Comparison of ENCODE assay signal across 16 cellular contexts in the genomic region with DNA sequence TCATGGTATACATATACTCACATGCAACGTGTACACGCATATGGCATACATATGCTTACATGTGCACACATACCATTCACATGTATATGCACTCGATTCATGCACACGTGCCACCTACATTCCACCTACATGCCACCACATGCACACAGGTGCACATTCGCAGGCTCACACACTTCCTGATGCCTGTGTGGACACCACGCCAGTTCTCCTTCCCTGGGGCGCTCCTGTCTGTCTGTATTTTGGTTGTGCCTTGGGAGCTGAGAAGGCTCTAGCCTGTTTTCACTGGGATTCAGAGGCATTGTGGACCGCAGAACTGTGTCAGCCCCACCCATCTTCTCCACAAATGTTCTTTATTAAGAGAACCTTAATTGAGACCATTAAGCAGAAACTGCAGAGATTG.
DNase-seq lines count a peak whose midpoint lies in the region; ATAC-seq and TF ChIP-seq lines count a peak whose summit lies in the region.
"Had no signal": no experiment of that assay in that cellular context is flagged by ENCODE, and none has a peak within 500 bp of the region (broad histone marks: within the 10 kb centered on the region; RNA-seq: fewer than 3 reads in every experiment).

No MANE protein-coding gene starts in this region.

- ATAC-seq in WTC11: no peak
- ATAC-seq in lower lobe of right lung: no peak

- no peaks in the 10 kb centered on the region for H3K79me2 ChIP-seq in hepatocyte

- no peaks in the 10 kb centered on the region for H4K20me1 ChIP-seq in hepatocyte (ENCODE audit: insufficient read depth, poor library complexity, severe bottlenecking)

- peak overlapping the region; percentile 76; the same call in 1 of the 2 replicates for H3K27ac Mint-ChIP-seq in WTC11
- H3K27ac Mint-ChIP-seq: CD4-positive, CD25-positive, alpha-beta regulatory T cell; HFFc6 had no signal

- POLR2A ChIA-PET in RWPE1 (lab: Yijun Ruan, JAX; ENCODE audit: low non-redundant PET): no interaction called here
- POLR2A ChIA-PET in WTC11 (lab: Charles Lee): interaction anchor here (0.7 kb wide), 1 partner anchor 763 kb away, joined by 3 read pairs; no protein-coding TSS in a partner anchor

- H2AFZ ChIP-seq in hepatocyte: no peak overlapping the region

- no peak for TF ChIP-seq CTCF in RWPE1 (conservative IDR thresholded peaks at IDR 0.05; ENCODE audit: low read depth)
- TF ChIP-seq CTCF in WTC11 (IDR thresholded peaks at IDR 0.05): no peak
- no peak for TF ChIP-seq CTCF in lower lobe of right lung (IDR thresholded peaks at IDR 0.05)
- TF ChIP-seq CTCF in hepatocyte (IDR thresholded peaks at IDR 0.05; ENCODE audit: poor library complexity): no peak

- H3K9me2 ChIP-seq in hepatocyte (replicated peaks; ENCODE audit: insufficient read depth): no peaks in the 10 kb centered on the region

- peaks cover 10% of the 10 kb centered on the region; the same call in 1 of the 2 replicates for H3K9me3 Mint-ChIP-seq in WTC11

- 81% methylated on average over 8 of the region's 8 CpGs for WGBS in hepatocyte (ENCODE audit: low lambda C conversion rate, missing lambda C conversion rate)

- intact Hi-C loops in lower lobe of right lung (cut with DNase I): no loop called here

- H3K9me3 ChIP-seq in lower lobe of right lung (no peaks in the 10 kb centered on the region), hepatocyte (ENCODE audit: low read depth) (no peaks in the 10 kb centered on the region)
- H3K9me3 ChIP-seq: SJCRH30 had no signal

- CTCF ChIA-PET in RWPE1 (lab: Yijun Ruan, JAX): no interaction called here
- CTCF ChIA-PET in WTC11 (lab: Charles Lee): no interaction called here

- no peak overlapping the region for H3K4me2 ChIP-seq in hepatocyte

- H3K36me3 ChIP-seq in lower lobe of right lung (no peaks in the 10 kb centered on the region), rectal smooth muscle tissue (ENCODE audit: control insufficient read depth, insufficient read depth, low read length) (no peaks in the 10 kb centered on the region), hepatocyte (replicated peaks; ENCODE audit: insufficient read depth, low read depth) (no peaks in the 10 kb centered on the region)

- peak overlapping the region; percentile 5 for H3K9ac ChIP-seq in rectal smooth muscle tissue (ENCODE audit: low read length)

- no peaks in the 10 kb centered on the region for H3K36me3 Mint-ChIP-seq in WTC11
- H3K36me3 Mint-ChIP-seq: CD4-positive, CD25-positive, alpha-beta regulatory T cell had no signal

- H3K27me3 ChIP-seq in lower lobe of right lung (ENCODE audit: low read depth): peaks cover 9% of the 10 kb centered on the region
- no peaks in the 10 kb centered on the region for H3K27me3 ChIP-seq in rectal smooth muscle tissue (ENCODE audit: control insufficient read depth, insufficient read depth, low read length)
- no peaks in the 10 kb centered on the region for H3K27me3 ChIP-seq in hepatocyte
- H3K27me3 ChIP-seq: SJCRH30 had no signal

- no peak overlapping the region for H3K4me3 Mint-ChIP-seq in WTC11
- H3K4me3 Mint-ChIP-seq: CD4-positive, CD25-positive, alpha-beta regulatory T cell; HFFc6 had no signal

- H3K27ac ChIP-seq in RWPE1 (peak overlapping the region; percentile 60), lower lobe of right lung (no peak overlapping the region), rectal smooth muscle tissue (ENCODE audit: low read depth, low read length) (no peak overlapping the region), hepatocyte (no peak overlapping the region)
- H3K27ac ChIP-seq: SJCRH30 had no signal

- H3K4me3 ChIP-seq in lower lobe of right lung (no peak overlapping the region), rectal smooth muscle tissue (ENCODE audit: low read length) (no peak overlapping the region), hepatocyte (no peak overlapping the region)
- H3K4me3 ChIP-seq: SJCRH30 had no signal

- peaks cover 4% of the 10 kb centered on the region; the same call in 1 of the 2 replicates for H3K4me1 Mint-ChIP-seq in WTC11
- H3K4me1 Mint-ChIP-seq: CD4-positive, CD25-positive, alpha-beta regulatory T cell had no signal

- H3K4me1 ChIP-seq in lower lobe of right lung (peaks cover under 1% of the 10 kb centered on the region), rectal smooth muscle tissue (ENCODE audit: control insufficient read depth, insufficient read depth, low read length) (peaks cover 8% of the 10 kb centered on the region), hepatocyte (ENCODE audit: insufficient read depth) (no peaks in the 10 kb centered on the region)
- H3K4me1 ChIP-seq: SJCRH30 had no signal

- no peaks in the 10 kb centered on the region; the same call in 1 of the 2 replicates for H3K27me3 Mint-ChIP-seq in WTC11 (ENCODE audit: low read depth)
- H3K27me3 Mint-ChIP-seq: CD4-positive, CD25-positive, alpha-beta regulatory T cell had no signal

- DNase-seq in RWPE1 (ENCODE audit: low spot score): no peak
- DNase-seq in WTC11 (ENCODE audit: low spot score): no peak
- DNase-seq in lower lobe of right lung: peak; percentile 16
- no peak for DNase-seq in NCI-H1694 treated with DMSO at 0.1 percent for 48 hours (lab: John Stamatoyannopoulos, UW)
- DNase-seq in hepatocyte (ENCODE audit: low spot score): no peak
- no peak for DNase-seq in cortex of kidney (lab: John Stamatoyannopoulos, UW)
- DNase-seq: CD4-positive, CD25-positive, alpha-beta regulatory T cell; EL; HFFc6; NCI-H1048; NCI-H1436 treated with DMSO at 0.1 percent for 48 hours; NCI-H2081 treated with DMSO at 0.1 percent for 48 hours; NCI-H526; NK-92 treated with Interleukin-12 subunit alpha and Interleukin-12 subunit beta, amount 100 ng/mL, for 24 hours; SJCRH30 had no signal

TF ChIP-seq in WTC11, 78 proteins besides CTCF, POLR2A, EP300 and RAD21 (continues in another document):
- TF ChIP-seq RELA (CRISPR knock-in tag; IDR thresholded peaks at IDR 0.05; ENCODE audit: borderline replicate concordance) (no peak), PRDM15 (CRISPR knock-in tag; IDR thresholded peaks at IDR 0.05) (no peak)
- TF ChIP-seq, protein P1, sequence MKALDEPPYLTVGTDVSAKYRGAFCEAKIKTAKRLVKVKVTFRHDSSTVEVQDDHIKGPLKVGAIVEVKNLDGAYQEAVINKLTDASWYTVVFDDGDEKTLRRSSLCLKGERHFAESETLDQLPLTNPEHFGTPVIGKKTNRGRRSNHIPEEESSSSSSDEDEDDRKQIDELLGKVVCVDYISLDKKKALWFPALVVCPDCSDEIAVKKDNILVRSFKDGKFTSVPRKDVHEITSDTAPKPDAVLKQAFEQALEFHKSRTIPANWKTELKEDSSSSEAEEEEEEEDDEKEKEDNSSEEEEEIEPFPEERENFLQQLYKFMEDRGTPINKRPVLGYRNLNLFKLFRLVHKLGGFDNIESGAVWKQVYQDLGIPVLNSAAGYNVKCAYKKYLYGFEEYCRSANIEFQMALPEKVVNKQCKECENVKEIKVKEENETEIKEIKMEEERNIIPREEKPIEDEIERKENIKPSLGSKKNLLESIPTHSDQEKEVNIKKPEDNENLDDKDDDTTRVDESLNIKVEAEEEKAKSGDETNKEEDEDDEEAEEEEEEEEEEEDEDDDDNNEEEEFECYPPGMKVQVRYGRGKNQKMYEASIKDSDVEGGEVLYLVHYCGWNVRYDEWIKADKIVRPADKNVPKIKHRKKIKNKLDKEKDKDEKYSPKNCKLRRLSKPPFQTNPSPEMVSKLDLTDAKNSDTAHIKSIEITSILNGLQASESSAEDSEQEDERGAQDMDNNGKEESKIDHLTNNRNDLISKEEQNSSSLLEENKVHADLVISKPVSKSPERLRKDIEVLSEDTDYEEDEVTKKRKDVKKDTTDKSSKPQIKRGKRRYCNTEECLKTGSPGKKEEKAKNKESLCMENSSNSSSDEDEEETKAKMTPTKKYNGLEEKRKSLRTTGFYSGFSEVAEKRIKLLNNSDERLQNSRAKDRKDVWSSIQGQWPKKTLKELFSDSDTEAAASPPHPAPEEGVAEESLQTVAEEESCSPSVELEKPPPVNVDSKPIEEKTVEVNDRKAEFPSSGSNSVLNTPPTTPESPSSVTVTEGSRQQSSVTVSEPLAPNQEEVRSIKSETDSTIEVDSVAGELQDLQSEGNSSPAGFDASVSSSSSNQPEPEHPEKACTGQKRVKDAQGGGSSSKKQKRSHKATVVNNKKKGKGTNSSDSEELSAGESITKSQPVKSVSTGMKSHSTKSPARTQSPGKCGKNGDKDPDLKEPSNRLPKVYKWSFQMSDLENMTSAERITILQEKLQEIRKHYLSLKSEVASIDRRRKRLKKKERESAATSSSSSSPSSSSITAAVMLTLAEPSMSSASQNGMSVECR (CRISPR knock-in tag; IDR thresholded peaks at IDR 0.05; ENCODE audit: borderline replicate concordance): no peak
- TF ChIP-seq, protein P2, sequence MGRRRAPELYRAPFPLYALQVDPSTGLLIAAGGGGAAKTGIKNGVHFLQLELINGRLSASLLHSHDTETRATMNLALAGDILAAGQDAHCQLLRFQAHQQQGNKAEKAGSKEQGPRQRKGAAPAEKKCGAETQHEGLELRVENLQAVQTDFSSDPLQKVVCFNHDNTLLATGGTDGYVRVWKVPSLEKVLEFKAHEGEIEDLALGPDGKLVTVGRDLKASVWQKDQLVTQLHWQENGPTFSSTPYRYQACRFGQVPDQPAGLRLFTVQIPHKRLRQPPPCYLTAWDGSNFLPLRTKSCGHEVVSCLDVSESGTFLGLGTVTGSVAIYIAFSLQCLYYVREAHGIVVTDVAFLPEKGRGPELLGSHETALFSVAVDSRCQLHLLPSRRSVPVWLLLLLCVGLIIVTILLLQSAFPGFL (CRISPR knock-in tag; IDR thresholded peaks at IDR 0.05; ENCODE audit: borderline replicate concordance): no peak
